ENCODE assay signal across 7 cellular contexts in genomic region chr11:17014321-17014773, GRCh38. TPM values are rescaled to one million over a fixed set of nuclear protein-coding genes. Genes with fewer than 3 reads are reported as not detected.
DNase-seq lines count a peak whose midpoint lies in the region; ATAC-seq, FAIRE-seq and TF ChIP-seq lines count a peak whose summit lies in the region.

A gene with protein sequence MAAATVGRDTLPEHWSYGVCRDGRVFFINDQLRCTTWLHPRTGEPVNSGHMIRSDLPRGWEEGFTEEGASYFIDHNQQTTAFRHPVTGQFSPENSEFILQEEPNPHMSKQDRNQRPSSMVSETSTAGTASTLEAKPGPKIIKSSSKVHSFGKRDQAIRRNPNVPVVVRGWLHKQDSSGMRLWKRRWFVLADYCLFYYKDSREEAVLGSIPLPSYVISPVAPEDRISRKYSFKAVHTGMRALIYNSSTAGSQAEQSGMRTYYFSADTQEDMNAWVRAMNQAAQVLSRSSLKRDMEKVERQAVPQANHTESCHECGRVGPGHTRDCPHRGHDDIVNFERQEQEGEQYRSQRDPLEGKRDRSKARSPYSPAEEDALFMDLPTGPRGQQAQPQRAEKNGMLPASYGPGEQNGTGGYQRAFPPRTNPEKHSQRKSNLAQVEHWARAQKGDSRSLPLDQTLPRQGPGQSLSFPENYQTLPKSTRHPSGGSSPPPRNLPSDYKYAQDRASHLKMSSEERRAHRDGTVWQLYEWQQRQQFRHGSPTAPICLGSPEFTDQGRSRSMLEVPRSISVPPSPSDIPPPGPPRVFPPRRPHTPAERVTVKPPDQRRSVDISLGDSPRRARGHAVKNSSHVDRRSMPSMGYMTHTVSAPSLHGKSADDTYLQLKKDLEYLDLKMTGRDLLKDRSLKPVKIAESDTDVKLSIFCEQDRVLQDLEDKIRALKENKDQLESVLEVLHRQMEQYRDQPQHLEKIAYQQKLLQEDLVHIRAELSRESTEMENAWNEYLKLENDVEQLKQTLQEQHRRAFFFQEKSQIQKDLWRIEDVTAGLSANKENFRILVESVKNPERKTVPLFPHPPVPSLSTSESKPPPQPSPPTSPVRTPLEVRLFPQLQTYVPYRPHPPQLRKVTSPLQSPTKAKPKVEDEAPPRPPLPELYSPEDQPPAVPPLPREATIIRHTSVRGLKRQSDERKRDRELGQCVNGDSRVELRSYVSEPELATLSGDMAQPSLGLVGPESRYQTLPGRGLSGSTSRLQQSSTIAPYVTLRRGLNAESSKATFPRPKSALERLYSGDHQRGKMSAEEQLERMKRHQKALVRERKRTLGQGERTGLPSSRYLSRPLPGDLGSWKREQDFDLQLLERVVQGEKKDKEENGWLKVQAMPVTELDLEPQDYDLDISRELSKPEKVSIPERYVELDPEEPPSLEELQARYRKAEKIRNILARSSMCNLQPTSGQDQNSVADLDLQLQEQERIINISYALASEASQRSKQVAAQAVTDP (minus strand): TSS chr11:17014414. CDS start chr11:17014401, 13 bp downstream.

- 0% methylated on average over 3 of the region's 68 CpGs; no CpG with 5 or more reads in 1 of the 2 donors for WGBS in lower leg skin, 2 donors

- intact Hi-C loops in lower leg skin (cut with DNase I; ENCODE audit: low total_unique reads) (no loop called here), tibial artery (cut with DNase I; ENCODE audit: low total_unique reads) (loop anchor here (10.0 kb wide), 1 partner anchor 60 kb away; the partner anchor contains the start of gene RPS13)

- H3K9me3 ChIP-seq in tibial artery = no peaks in the 10 kb centered on the region

- peaks cover 2% of the 10 kb centered on the region for H3K36me3 Mint-ChIP-seq in central memory CD8-positive, alpha-beta T cell (ENCODE audit: insufficient read depth)

- H3K9me3 Mint-ChIP-seq in central memory CD8-positive, alpha-beta T cell = no peaks in the 10 kb centered on the region

- peak; percentile 35 for DNase-seq in GM12891 (ENCODE audit: insufficient read length, low spot score)
- DNase-seq in NCI-H1092 treated with DMSO at 0.1 percent for 48 hours (lab: John Stamatoyannopoulos, UW) = peak; percentile 37
- no peak for DNase-seq in central memory CD8-positive, alpha-beta T cell (ENCODE audit: low spot score in 2 of 2)
- no peak for DNase-seq in lower leg skin (ENCODE audit: low spot score in 2 of 2)
- DNase-seq in tibial artery = no peak
- no peak for DNase-seq in MV-4-11 (lab: John Stamatoyannopoulos, UW)
- DNase-seq in effector CD8-positive, alpha-beta T cell (lab: John Stamatoyannopoulos, UW) = no peak

- H3K4me1 Mint-ChIP-seq in central memory CD8-positive, alpha-beta T cell = peaks cover 8% of the 10 kb centered on the region

- TF ChIP-seq CTCF in lower leg skin (IDR thresholded peaks at IDR 0.05) = no peak
- no peak for TF ChIP-seq CTCF in tibial artery (IDR thresholded peaks at IDR 0.05)

- H3K27ac ChIP-seq in tibial artery = peak within 1 kb of the TSS; percentile 59 to 73

- H3K4me3 Mint-ChIP-seq in central memory CD8-positive, alpha-beta T cell = peak within 1 kb of the TSS; percentile 90

- H3K36me3 ChIP-seq in tibial artery = no peaks in the 10 kb centered on the region

- H3K27ac Mint-ChIP-seq in central memory CD8-positive, alpha-beta T cell (ENCODE audit: low read depth) = peak within 1 kb of the TSS; percentile 39

- TF ChIP-seq POLR2A in GM12891 (IDR thresholded peaks at IDR 0.05; ENCODE audit: low read depth, low read length) = no peak
- TF ChIP-seq POLR2A in lower leg skin (IDR thresholded peaks at IDR 0.05) = no peak

- H3K27me3 ChIP-seq in tibial artery = no peaks in the 10 kb centered on the region

- no peak for FAIRE-seq in GM12891 (lab: Jason Lieb, UNC)

- H3K4me3 ChIP-seq in lower leg skin (ENCODE audit: low read depth, poor library complexity, severe bottlenecking) = peak within 1 kb of the TSS; percentile 35
- peak within 1 kb of the TSS; percentile 68 to 92 for H3K4me3 ChIP-seq in tibial artery

- ATAC-seq in central memory CD8-positive, alpha-beta T cell (replicated peaks; ENCODE audit: extremely low read depth, poor library complexity, severe bottlenecking) = peak; percentile 47

- H3K27me3 Mint-ChIP-seq in central memory CD8-positive, alpha-beta T cell = peaks cover 20% of the 10 kb centered on the region

- H3K4me1 ChIP-seq in tibial artery = peaks cover 0 to 11% (median 2%) of the 10 kb centered on the region in 4 donors

TF ChIP-seq in GM12891, 5 proteins besides CTCF, POLR2A, EP300 and RAD21:
- TF ChIP-seq POLR2AphosphoS5 (IDR thresholded peaks at IDR 0.05; ENCODE audit: low read depth, low read length) = no peak
- no peak for TF ChIP-seq POU2F2 (IDR thresholded peaks at IDR 0.05; ENCODE audit: low read depth, low read length)

RNA-seq across cellular contexts. Expression of the gene that starts here (rescaled TPM):
- polyA plus RNA-seq in GM12891 (2012; ENCODE audit: low read depth, missing spikeins) = 0.86 TPM
- 10 to 100 TPM; 16.9 to 35.1 (median 24.1) TPM for total RNA-seq in lower leg skin

Comparison
In these comparisons a context has a peak if more than half of its experiments do, and no peak if none do; other contexts are left out.
1. DNase-seq: peak in GM12891 (single experiment) and NCI-H1092 treated with DMSO at 0.1 percent for 48 hours (single experiment); none in central memory CD8-positive, alpha-beta T cell (0 of 2), lower leg skin (0 of 2), tibial artery (0 of 2), MV-4-11 (single experiment) and effector CD8-positive, alpha-beta T cell (single experiment).